ENCODE assay signal across 21 cellular contexts in genomic region chr1:62926681-62927252, GRCh38.
DNase-seq lines count a peak whose midpoint lies in the region; ATAC-seq and TF ChIP-seq lines count a peak whose summit lies in the region.
"Had no signal": no experiment of that assay in that cellular context is flagged by ENCODE, and none has a peak within 500 bp of the region (broad histone marks: within the 10 kb centered on the region; RNA-seq: fewer than 3 reads in every experiment).

No MANE protein-coding gene starts in this region.

- H3K36me3 Mint-ChIP-seq in stimulated activated naive B cell treated with anti-CD40 and anti-IgM and Interleukin-4, amounts not matched to agents 10 μg/mL and 1 μg/mL and 100 μg/mL, for 72 hours, result no peaks in the 10 kb centered on the region
- H3K36me3 Mint-ChIP-seq: memory B cell had no signal

- H3K4me3 Mint-ChIP-seq in stimulated activated naive B cell treated with anti-CD40 and anti-IgM and Interleukin-4, amounts not matched to agents 10 μg/mL and 1 μg/mL and 100 μg/mL, for 72 hours, result no peak overlapping the region
- H3K4me3 Mint-ChIP-seq: memory B cell had no signal

- no peaks in the 10 kb centered on the region; the same call in 1 of the 2 replicates for H3K9me3 ChIP-seq in SK-N-MC (ENCODE audit: low read depth, low read length)
- H3K9me3 ChIP-seq: right lobe of liver had no signal

- H3K27me3 Mint-ChIP-seq in stimulated activated naive B cell treated with anti-CD40 and anti-IgM and Interleukin-4, amounts not matched to agents 10 μg/mL and 1 μg/mL and 100 μg/mL, for 72 hours, result peaks cover 30 to 34% of the 10 kb centered on the region in 2 donors

- no peaks in the 10 kb centered on the region for H3K36me3 ChIP-seq in SK-N-MC (ENCODE audit: insufficient read depth, low read length)
- H3K36me3 ChIP-seq: right lobe of liver, WERI-Rb-1 had no signal

- no peak for DNase-seq in SK-N-MC (ENCODE audit: low read depth, low spot score)
- peak; percentile 2 for DNase-seq in fibroblast of the aortic adventitia (ENCODE audit: low read depth)
- no peak for DNase-seq in substantia nigra (lab: John Stamatoyannopoulos, UW)
- no peak for DNase-seq in stimulated activated naive B cell treated with anti-CD40 and anti-IgM and Interleukin-4, amounts not matched to agents 10 μg/mL and 1 μg/mL and 100 μg/mL, for 72 hours
- no peak for DNase-seq in cerebellum (ENCODE audit: low spot score)
- DNase-seq: activated CD4-positive, alpha-beta T cell treated with anti-CD3 and anti-CD28 coated beads, Interleukin-2, amount 50 U/mL, for 4 hours; activated effector memory CD4-positive, alpha-beta T cell treated with anti-CD3 and anti-CD28 coated beads, Interleukin-2, amount 50 U/mL, for 16 hours; dorsolateral prefrontal cortex; erythroblast; GOT3; left cardiac atrium; NCI-H1436; NCI-H524 treated with DMSO at 0.1 percent for 48 hours; right lobe of liver; SIG-M5; T-helper 2 cell; WERI-Rb-1 had no signal

- no peak overlapping the region for H3K27ac Mint-ChIP-seq in stimulated activated naive B cell treated with anti-CD40 and anti-IgM and Interleukin-4, amounts not matched to agents 10 μg/mL and 1 μg/mL and 100 μg/mL, for 72 hours
- H3K27ac Mint-ChIP-seq: memory B cell had no signal

- peak; percentile 1; the same call in 1 of the 2 replicates for TF ChIP-seq RAD21 in Ishikawa (IDR thresholded peaks at IDR 0.05; ENCODE audit: low read depth)

- no peaks in the 10 kb centered on the region for H3K4me1 Mint-ChIP-seq in stimulated activated naive B cell treated with anti-CD40 and anti-IgM and Interleukin-4, amounts not matched to agents 10 μg/mL and 1 μg/mL and 100 μg/mL, for 72 hours
- H3K4me1 Mint-ChIP-seq: memory B cell had no signal

- ATAC-seq in stimulated activated naive B cell treated with anti-CD40 and anti-IgM and Interleukin-4, amounts not matched to agents 10 μg/mL and 1 μg/mL and 100 μg/mL, for 72 hours (replicated peaks), result no peak
- no peak for ATAC-seq in HG02623 (IDR thresholded peaks at IDR 0.05; ENCODE audit: unreplicated experiment)
- ATAC-seq: left cardiac atrium, right lobe of liver had no signal

- peaks cover 6 to 7% of the 10 kb centered on the region in 2 donors for H3K9me3 Mint-ChIP-seq in stimulated activated naive B cell treated with anti-CD40 and anti-IgM and Interleukin-4, amounts not matched to agents 10 μg/mL and 1 μg/mL and 100 μg/mL, for 72 hours

- TF ChIP-seq CTCF in C4-2B (conservative IDR thresholded peaks at IDR 0.05) (peak; percentile 29), fibroblast of the aortic adventitia (IDR thresholded peaks at IDR 0.05; ENCODE audit: insufficient read depth, low read length) (no peak)

- TF ChIP-seq EP300 in Ishikawa (IDR thresholded peaks at IDR 0.05; ENCODE audit: borderline replicate concordance), result no peak

- H3K27ac ChIP-seq in C4-2B, result no peak overlapping the region
- peak overlapping the region; percentile 96 for H3K27ac ChIP-seq in SK-N-MC
- H3K27ac ChIP-seq in substantia nigra (ENCODE audit: low read depth, low read length, poor library complexity, severe bottlenecking), result no peak overlapping the region
- H3K27ac ChIP-seq: dorsolateral prefrontal cortex, right lobe of liver, WERI-Rb-1 had no signal

- H3K9ac ChIP-seq in SK-N-MC (ENCODE audit: insufficient read length), result no peak overlapping the region

- no peak overlapping the region for H3K4me3 ChIP-seq in SK-N-MC
- no peak overlapping the region for H3K4me3 ChIP-seq in fibroblast of the aortic adventitia (ENCODE audit: low read depth, low read length)
- H3K4me3 ChIP-seq: dorsolateral prefrontal cortex, right lobe of liver had no signal

TF ChIP-seq in Ishikawa, 13 proteins besides CTCF, POLR2A, EP300 and RAD21:
- TF ChIP-seq ZBTB7A (IDR thresholded peaks at IDR 0.05; ENCODE audit: low read depth) (no peak), FOXM1 (IDR thresholded peaks at IDR 0.05; ENCODE audit: borderline replicate concordance, low read depth) (no peak), TAF1 (IDR thresholded peaks at IDR 0.05; ENCODE audit: low read depth) (no peak), CEBPB (IDR thresholded peaks at IDR 0.05) (no peak), TCF12 (IDR thresholded peaks at IDR 0.05; ENCODE audit: low read depth) (no peak), REST (IDR thresholded peaks at IDR 0.05; ENCODE audit: low read depth) (no peak), NFIC (IDR thresholded peaks at IDR 0.05) (no peak), EGR1 (IDR thresholded peaks at IDR 0.05) (no peak), USF1 (IDR thresholded peaks at IDR 0.05) (no peak), YY1 (IDR thresholded peaks at IDR 0.05; ENCODE audit: low read depth) (no peak)
